20 cellular contexts compared by ENCODE assay signal in the genomic region with DNA sequence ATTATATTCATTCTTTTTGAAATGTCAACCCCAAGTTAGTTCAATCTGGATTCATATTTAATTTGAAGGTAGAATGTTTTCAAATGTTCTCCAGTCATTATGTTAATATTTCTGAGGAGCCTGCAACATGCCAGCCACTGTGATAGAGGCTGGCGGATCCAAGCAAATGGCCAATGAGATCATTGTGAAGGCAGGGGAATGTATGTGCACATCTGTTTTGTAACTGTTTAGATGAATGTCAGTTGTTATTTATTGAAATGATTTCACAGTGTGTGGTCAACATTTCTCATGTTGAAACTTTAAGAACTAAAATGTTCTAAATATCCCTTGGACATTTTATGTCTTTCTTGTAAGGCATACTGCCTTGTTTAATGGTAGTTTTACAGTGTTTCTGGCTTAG. TPM values are rescaled to one million over a fixed set of nuclear protein-coding genes. Genes with fewer than 3 reads are reported as not detected.
A peak's percentile ranks its signal among the peaks of the same experiment; 100 is the strongest.
DNase-seq lines count a peak whose midpoint lies in the region; ATAC-seq and TF ChIP-seq lines count a peak whose summit lies in the region.
"Had no signal": no experiment of that assay in that cellular context is flagged by ENCODE, and none has a peak within 500 bp of the region (broad histone marks: within the 10 kb centered on the region; RNA-seq: fewer than 3 reads in every experiment).

No MANE protein-coding gene starts in this region.

- TF ChIP-seq EP300 in transverse colon (IDR thresholded peaks at IDR 0.05; ENCODE audit: low read depth), result no peak

- no peak for TF ChIP-seq POLR2A in vagina (IDR thresholded peaks at IDR 0.05)
- TF ChIP-seq POLR2A in transverse colon (IDR thresholded peaks at IDR 0.05), result no peak

- H3K9ac ChIP-seq in PC-3 (ENCODE audit: low read length) (peak overlapping the region; percentile 82), colonic mucosa (ENCODE audit: low read depth in 2 of 2, low read length in 2 of 2) (peak overlapping the region in 1 of 2 donors; percentile 29)
- H3K9ac ChIP-seq: KMS-11 had no signal

- peak overlapping the region; percentile 81 for H3K4me2 ChIP-seq in PC-3 (ENCODE audit: low read length)
- H3K4me2 ChIP-seq: KMS-11 had no signal

- TF ChIP-seq CTCF in PC-3 (conservative IDR thresholded peaks at IDR 0.05; ENCODE audit: low read depth, low read length) (no peak), colonic mucosa (IDR thresholded peaks at IDR 0.05) (no peak), vagina (IDR thresholded peaks at IDR 0.05) (no peak), transverse colon (IDR thresholded peaks at IDR 0.05) (no peak)

- no peaks in the 10 kb centered on the region for H3K9me2 ChIP-seq in PC-3 (replicated peaks; ENCODE audit: low read length)

- H2AFZ ChIP-seq in PC-3 (ENCODE audit: low read length), result no peak overlapping the region

- intact Hi-C loops in PC-3 (cut with micrococcal nuclease) (no loop called here), colonic mucosa (cut with DNase I) (no loop called here), vagina (cut with DNase I) (no loop called here), transverse colon (cut with DNase I; ENCODE audit: low total_unique reads) (no loop called here)

- peak; percentile 38 for DNase-seq in PC-3
- no peak for DNase-seq in colonic mucosa
- DNase-seq in kidney tubule cell (ENCODE audit: low spot score), result peak; percentile 78
- DNase-seq in vagina (ENCODE audit: extremely low spot score in 2 of 2), result no peak
- DNase-seq in SW 1271 (lab: John Stamatoyannopoulos, UW), result no peak
- no peak for DNase-seq in OCI-M2 (lab: John Stamatoyannopoulos, UW; ENCODE audit: unreplicated experiment)
- no peak for DNase-seq in transverse colon
- DNase-seq: activated CD8-positive, alpha-beta T cell treated with anti-CD3 and anti-CD28 coated beads for 36 hours; activated naive CD8-positive, alpha-beta T cell treated with anti-CD3 and anti-CD28 coated beads, Interleukin-2, amount 50 U/mL, for 24 hours; C1 segment of cervical spinal cord; NK-92 treated with Interleukin-12 subunit alpha and Interleukin-12 subunit beta, amount 100 ng/mL, for 24 hours; small intestine; thyroid gland had no signal

- H3F3A ChIP-seq in PC-3 (ENCODE audit: low read length, unreplicated experiment), result no peaks in the 10 kb centered on the region

- POLR2A ChIA-PET in PC-3 (lab: Charles Lee; ENCODE audit: unreplicated experiment), result interaction anchor here (0.7 kb wide), 1 partner anchor 207 kb away, joined by 3 read pairs; no protein-coding TSS in a partner anchor

- H3K79me2 ChIP-seq in PC-3 (ENCODE audit: low read length), result no peaks in the 10 kb centered on the region

- WGBS in transverse colon (ENCODE audit: low coverage in 1 of 2), 2 donors, result 67 to 88% methylated on average over 1 of the region's 1 CpG

- H3K9me3 ChIP-seq in PC-3 (ENCODE audit: low read length) (no peaks in the 10 kb centered on the region), colonic mucosa (no peaks in the 10 kb centered on the region), vagina (no peaks in the 10 kb centered on the region), transverse colon (no peaks in the 10 kb centered on the region)
- H3K9me3 ChIP-seq: heart left ventricle, pancreas, thyroid gland had no signal

- no peaks in the 10 kb centered on the region for H4K20me1 ChIP-seq in PC-3 (ENCODE audit: low read length)

- CTCF ChIA-PET in PC-3 (lab: Charles Lee), result no interaction called here

- peak overlapping the region; percentile 80 for H3K27ac ChIP-seq in PC-3 (ENCODE audit: low read length)
- H3K27ac ChIP-seq in colonic mucosa, result peak overlapping the region; percentile 53
- H3K27ac ChIP-seq in vagina, result no peak overlapping the region
- peak overlapping the region in 1 of 4 donors; percentile 80 for H3K27ac ChIP-seq in transverse colon
- H3K27ac ChIP-seq: KMS-11, thyroid gland had no signal

- in situ Hi-C loops in transverse colon (cut with MboI; ENCODE audit: low pct_ligation_motif_present in 1 of 4, low pct_unique_long_range_greater_than_20kb in 1 of 4, low sequenced_read_pairs in 3 of 4), result loop anchor here in 1 of 4 donors (25.0 kb wide), 1 partner anchor 267 kb away; no protein-coding TSS in a partner anchor

- H3K4me3 ChIP-seq in PC-3 (ENCODE audit: low read length) (peak overlapping the region; percentile 65), colonic mucosa (peak overlapping the region; percentile 49), vagina (peak overlapping the region; percentile 62 to 67), transverse colon (no peak overlapping the region)
- H3K4me3 ChIP-seq: thyroid gland had no signal

- ATAC-seq in PC-3, result no peak
- ATAC-seq: activated CD8-positive, alpha-beta T cell treated with anti-CD3 and anti-CD28 coated beads for 36 hours; activated naive CD8-positive, alpha-beta T cell treated with anti-CD3 and anti-CD28 coated beads, Interleukin-2, amount 50 U/mL, for 24 hours; stimulated activated effector memory CD8-positive, alpha-beta T cell treated with anti-CD3 and anti-CD28 coated beads, Interleukin-12 subunit alpha, Interleukin-12 subunit beta, amount 100 ng/mL, for 72 hours had no signal

- no peaks in the 10 kb centered on the region for H3K36me3 ChIP-seq in PC-3 (ENCODE audit: low read depth, low read length)
- no peaks in the 10 kb centered on the region for H3K36me3 ChIP-seq in colonic mucosa
- no peaks in the 10 kb centered on the region for H3K36me3 ChIP-seq in vagina
- H3K36me3 ChIP-seq in transverse colon, result no peaks in the 10 kb centered on the region
- H3K36me3 ChIP-seq: heart left ventricle, pancreas, thyroid gland had no signal

- no peaks in the 10 kb centered on the region for H3K27me3 ChIP-seq in PC-3 (ENCODE audit: low read length)
- no peaks in the 10 kb centered on the region for H3K27me3 ChIP-seq in colonic mucosa
- no peaks in the 10 kb centered on the region for H3K27me3 ChIP-seq in vagina
- peaks cover 12% of the 10 kb centered on the region for H3K27me3 ChIP-seq in transverse colon
- H3K27me3 ChIP-seq: pancreas, thyroid gland had no signal

- BruUV-seq in PC-3 (replicated peaks; lab: Mats Ljungman, UMichigan), result no TSS peak

- peaks cover 73% of the 10 kb centered on the region for H3K4me1 ChIP-seq in PC-3 (ENCODE audit: insufficient read depth, low read length)
- no peaks in the 10 kb centered on the region for H3K4me1 ChIP-seq in colonic mucosa
- H3K4me1 ChIP-seq in vagina, result peaks cover 17% of the 10 kb centered on the region
- H3K4me1 ChIP-seq in transverse colon, result peaks cover 0 to 19% (median 0%) of the 10 kb centered on the region in 4 donors
- H3K4me1 ChIP-seq: pancreas had no signal

RNA-seq across cellular contexts. Expression of gene CXCL1, which starts 1.6 kb away (rescaled TPM):
- total RNA-seq in PC-3 (2014; rRNA removed), result 239 and 267 TPM in 2 replicates
- 10 to 100 TPM in 1 of 2 donors, 1 to 10 TPM in 1; 8.4 to 19.6 TPM for total RNA-seq in colonic mucosa
- 26.3 TPM for total RNA-seq in vagina
- total RNA-seq in transverse colon, result 10 to 100 TPM in 3 of 4 donors, under 1 TPM in 1; 1.00 to 36.3 (median 15.4) TPM
- total RNA-seq: activated CD8-positive, alpha-beta T cell treated with anti-CD3 and anti-CD28 coated beads for 36 hours; T-helper 1 cell treated with Interleukin-12 subunit alpha and Interleukin-12 subunit beta and Interleukin-4 antibody, amounts not matched to agents 30 ng/mL and 1 ng/mL, for 36 hours had no signal

RNA-seq across cellular contexts. Expression of gene PF4V1, which starts 17.7 kb away (rescaled TPM):
- total RNA-seq in PC-3 (2014; rRNA removed) (not detected in 2 replicates), colonic mucosa (not detected), vagina (not detected), transverse colon (not detected)
- total RNA-seq: activated CD8-positive, alpha-beta T cell treated with anti-CD3 and anti-CD28 coated beads for 36 hours; chondrocyte; Right ventricle myocardium inferior; T-helper 1 cell treated with Interleukin-12 subunit alpha and Interleukin-12 subunit beta and Interleukin-4 antibody, amounts not matched to agents 30 ng/mL and 1 ng/mL, for 36 hours; thyroid gland had no signal

RNA-seq across cellular contexts. Expression of gene CXCL6, which starts 34.3 kb away (rescaled TPM):
- total RNA-seq in PC-3 (2014; rRNA removed), result 23.4 and 25.7 TPM in 2 replicates
- total RNA-seq in colonic mucosa, result under 1 TPM; 0.32 to 0.42 TPM
- 13.8 TPM for total RNA-seq in vagina
- total RNA-seq in transverse colon, result not detected
- total RNA-seq: activated CD8-positive, alpha-beta T cell treated with anti-CD3 and anti-CD28 coated beads for 36 hours; chondrocyte; T-helper 1 cell treated with Interleukin-12 subunit alpha and Interleukin-12 subunit beta and Interleukin-4 antibody, amounts not matched to agents 30 ng/mL and 1 ng/mL, for 36 hours; thyroid gland had no signal

Comparison
In these comparisons a context has a peak if more than half of its experiments do, and no peak if none do; other contexts are left out.
1. DNase-seq: peak in PC-3 (single experiment) and kidney tubule cell (single experiment); none in colonic mucosa (single experiment), vagina (0 of 2), SW 1271 (0 of 2), OCI-M2 (single experiment) and transverse colon (single experiment).
2. H3K4me3 ChIP-seq: peak in PC-3 (single experiment), colonic mucosa (single experiment) and vagina (2 of 2); none in transverse colon (0 of 4).